Comparison of ENCODE assay signal across 28 cellular contexts in the genomic region with DNA sequence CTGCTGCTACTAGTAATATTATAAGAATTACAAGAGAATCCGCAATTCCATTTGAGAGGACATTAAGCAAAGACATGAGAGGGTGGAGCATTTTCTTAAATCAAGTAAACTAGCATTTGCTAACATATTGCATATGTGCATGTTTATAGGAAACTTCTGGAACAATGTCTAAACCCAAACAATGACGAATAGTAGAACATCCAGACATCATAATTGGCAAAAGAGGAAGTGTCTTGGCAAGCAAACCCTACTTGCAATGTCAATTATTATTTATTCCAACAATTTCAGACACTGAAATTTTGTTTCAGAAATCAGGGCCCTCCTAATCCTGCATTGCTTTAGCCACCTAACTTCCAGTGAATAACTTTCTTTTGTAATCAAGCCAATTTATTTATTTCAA.
DNase-seq lines count a peak whose midpoint lies in the region; ATAC-seq and TF ChIP-seq lines count a peak whose summit lies in the region.
"Had no signal": no experiment of that assay in that cellular context is flagged by ENCODE, and none has a peak within 500 bp of the region (broad histone marks: within the 10 kb centered on the region; RNA-seq: fewer than 3 reads in every experiment).

No MANE protein-coding gene starts in this region.

- no peak for ATAC-seq in stimulated activated naive CD8-positive, alpha-beta T cell treated with anti-CD3 and anti-CD28 coated beads, Interleukin-15, amount 100 ng/mL, for 72 hours
- ATAC-seq: activated naive CD4-positive, alpha-beta T cell treated with anti-CD3 and anti-CD28 coated beads, Interleukin-2, amount 50 U/mL, for 72 hours; gastroesophageal sphincter; lower lobe of right lung; naive thymus-derived CD4-positive, alpha-beta T cell; sciatic nerve; T-cell had no signal

- no peaks in the 10 kb centered on the region for H3K4me1 Mint-ChIP-seq in stimulated activated naive CD8-positive, alpha-beta T cell treated with anti-CD3 and anti-CD28 coated beads, Interleukin-15, amount 100 ng/mL, for 72 hours
- H3K4me1 Mint-ChIP-seq: naive thymus-derived CD4-positive, alpha-beta T cell; T-cell had no signal

- H3K9me3 Mint-ChIP-seq in stimulated activated naive CD8-positive, alpha-beta T cell treated with anti-CD3 and anti-CD28 coated beads, Interleukin-15, amount 100 ng/mL, for 72 hours: peaks cover 0 to 6% of the 10 kb centered on the region in 2 donors
- H3K9me3 Mint-ChIP-seq: T-cell had no signal

- no peak overlapping the region for H3K4me3 Mint-ChIP-seq in stimulated activated naive CD8-positive, alpha-beta T cell treated with anti-CD3 and anti-CD28 coated beads, Interleukin-15, amount 100 ng/mL, for 72 hours
- H3K4me3 Mint-ChIP-seq: HFFc6; naive thymus-derived CD4-positive, alpha-beta T cell; T-cell had no signal

- no peaks in the 10 kb centered on the region for H3K9me3 ChIP-seq in adipocyte (ENCODE audit: control insufficient read depth, low read length)
- H3K9me3 ChIP-seq: lower lobe of right lung, neutrophil, SJCRH30, tibial nerve had no signal

- no peak overlapping the region for H3K4me3 ChIP-seq in adipocyte (ENCODE audit: low read length)
- H3K4me3 ChIP-seq in fibroblast of mammary gland (ENCODE audit: control insufficient read depth, low read depth, low read length): no peak overlapping the region
- H3K4me3 ChIP-seq in skeletal muscle cell (ENCODE audit: low read depth, low read length): no peak overlapping the region
- H3K4me3 ChIP-seq: gastroesophageal sphincter, lower lobe of right lung, SJCRH30, tibial nerve had no signal

- no peak overlapping the region for H3K9ac ChIP-seq in adipocyte (ENCODE audit: low read length)

- no peaks in the 10 kb centered on the region for H3K27me3 ChIP-seq in adipocyte (replicated peaks; ENCODE audit: control insufficient read depth, insufficient read depth, low read length)
- H3K27me3 ChIP-seq: gastroesophageal sphincter, neutrophil, SJCRH30, tibial nerve had no signal

- peaks cover 33% of the 10 kb centered on the region for H3K4me1 ChIP-seq in adipocyte (ENCODE audit: control insufficient read depth, insufficient read depth, low read length)
- H3K4me1 ChIP-seq: SJCRH30 had no signal

- no peaks in the 10 kb centered on the region for H3K27me3 Mint-ChIP-seq in stimulated activated naive CD8-positive, alpha-beta T cell treated with anti-CD3 and anti-CD28 coated beads, Interleukin-15, amount 100 ng/mL, for 72 hours
- H3K27me3 Mint-ChIP-seq: progenitor cell of endocrine pancreas, T-cell had no signal

- no peak overlapping the region for H3K27ac Mint-ChIP-seq in stimulated activated naive CD8-positive, alpha-beta T cell treated with anti-CD3 and anti-CD28 coated beads, Interleukin-15, amount 100 ng/mL, for 72 hours
- H3K27ac Mint-ChIP-seq: activated naive CD4-positive, alpha-beta T cell treated with anti-CD3 and anti-CD28 coated beads, Interleukin-2, amount 50 U/mL, for 72 hours; HFFc6; naive thymus-derived CD4-positive, alpha-beta T cell; progenitor cell of endocrine pancreas; T-cell had no signal

- DNase-seq in GM04504 (ENCODE audit: low read depth): peak; percentile 28
- DNase-seq in adipocyte (ENCODE audit: low read depth): peak; percentile 81
- DNase-seq in fibroblast of mammary gland (ENCODE audit: low read depth): peak; percentile 75
- peak; percentile 57 for DNase-seq in skeletal muscle cell (ENCODE audit: low read depth)
- no peak for DNase-seq in NCI-H524 (lab: John Stamatoyannopoulos, UW)
- no peak for DNase-seq in Kasumi-1 (lab: John Stamatoyannopoulos, UW)
- DNase-seq in stimulated activated naive CD8-positive, alpha-beta T cell treated with anti-CD3 and anti-CD28 coated beads, Interleukin-15, amount 100 ng/mL, for 72 hours: no peak
- DNase-seq: activated CD4-positive, alpha-beta T cell treated with anti-CD3 and anti-CD28 coated beads for 48 hours; activated effector memory CD4-positive, alpha-beta T cell treated with Interleukin-2 at 50 U/mL for 16 hours; COR-L47; DMS53; effector CD8-positive, alpha-beta T cell; GOT3; HFFc6; lower lobe of right lung; MV-4-11; naive thymus-derived CD4-positive, alpha-beta T cell; NCI-H146; NCI-H2107; SJCRH30; stimulated activated CD4-positive, alpha-beta T cell treated with anti-CD3 and anti-CD28 coated beads, Interleukin-4, amount 100 ng/mL, for 24 hours; T-cell had no signal

- TF ChIP-seq CTCF in fibroblast of mammary gland (conservative IDR thresholded peaks at IDR 0.05; ENCODE audit: control insufficient read depth, insufficient read depth, low read depth, low read length): no peak

- no peaks in the 10 kb centered on the region for H3K36me3 ChIP-seq in adipocyte (ENCODE audit: control insufficient read depth, insufficient read depth, low read length, severe bottlenecking)
- H3K36me3 ChIP-seq: gastroesophageal sphincter, lower lobe of right lung, neutrophil, SJCRH30, tibial nerve had no signal

Comparison
In these comparisons a context has a peak if more than half of its experiments do, and no peak if none do; other contexts are left out.
1. DNase-seq: peak in GM04504 (single experiment), adipocyte (single experiment), fibroblast of mammary gland (single experiment) and skeletal muscle cell (single experiment); none in NCI-H524 (0 of 2), Kasumi-1 (0 of 2) and stimulated activated naive CD8-positive, alpha-beta T cell treated with anti-CD3 and anti-CD28 coated beads, Interleukin-15, amount 100 ng/mL, for 72 hours (0 of 2).